ENCODE assay signal across 8 cellular contexts in the genomic region with DNA sequence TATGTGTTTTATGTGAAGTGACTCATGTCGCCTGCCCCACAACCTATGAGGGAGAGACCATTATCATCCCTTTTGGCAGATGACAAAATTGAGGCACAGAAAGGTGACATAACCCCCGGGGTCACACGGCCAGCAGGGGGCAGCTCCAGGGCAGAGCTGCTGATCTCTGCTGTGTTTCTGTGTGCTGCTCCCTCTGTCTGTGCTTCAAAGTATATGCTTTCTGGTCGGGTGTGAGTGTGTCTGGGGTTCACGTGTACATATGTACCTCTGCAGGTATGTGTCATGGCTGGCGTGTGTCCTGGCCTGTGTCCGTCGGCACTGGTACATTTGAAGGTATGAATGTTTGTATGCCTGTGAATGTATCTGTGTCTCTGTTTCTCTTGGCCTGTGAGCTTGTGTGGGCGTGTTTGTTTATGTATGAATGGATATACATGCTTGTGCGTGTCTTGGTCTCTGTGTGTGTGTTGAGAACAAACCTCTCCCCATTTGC. TPM values are rescaled to one million over a fixed set of nuclear protein-coding genes. Genes with fewer than 3 reads are reported as not detected.
DNase-seq lines count a peak whose midpoint lies in the region; ATAC-seq and TF ChIP-seq lines count a peak whose summit lies in the region.

No MANE protein-coding gene starts in this region.

- no peaks in the 10 kb centered on the region for H3K27me3 ChIP-seq in SK-N-SH (ENCODE audit: insufficient read depth)
- no peaks in the 10 kb centered on the region for H3K27me3 ChIP-seq in hepatocyte

- H3K9me3 ChIP-seq in SK-N-SH (no peaks in the 10 kb centered on the region), hepatocyte (ENCODE audit: low read depth) (no peaks in the 10 kb centered on the region)

- CTCF ChIA-PET in SK-N-SH (lab: Yijun Ruan, JAX), result interaction anchor here (1.0 to 2.1 kb wide), 4 partner anchors 13 to 21 kb away, joined by 4 to 8 read pairs (median 6); no protein-coding TSS in a partner anchor

- TF ChIP-seq EP300 in SK-N-SH (IDR thresholded peaks at IDR 0.05; ENCODE audit: borderline replicate concordance in 1 of 2, low read depth in 1 of 2, low read length in 1 of 2), result no peak

- no peaks in the 10 kb centered on the region for H3F3A ChIP-seq in SK-N-SH (replicated peaks; ENCODE audit: insufficient read depth)

- H3K4me1 ChIP-seq in SK-N-SH (ENCODE audit: control insufficient read depth in 1 of 2, insufficient read depth in 2 of 2, low read depth in 1 of 2, low read length in 1 of 2), result peaks cover 0 to 21% of the 10 kb centered on the region in 2 experiments; a peak in 1 of 4 replicates
- H3K4me1 ChIP-seq in hepatocyte (ENCODE audit: insufficient read depth), result peaks cover 14% of the 10 kb centered on the region

- H3K27ac ChIP-seq in SK-N-SH (ENCODE audit: low read depth in 2 of 2, low read length in 1 of 2), result no peak overlapping the region
- no peak overlapping the region for H3K27ac ChIP-seq in hepatocyte

- TF ChIP-seq CTCF in SK-N-SH (IDR thresholded peaks at IDR 0.05) (peak; percentile 68), hepatocyte (IDR thresholded peaks at IDR 0.05; ENCODE audit: poor library complexity) (peak; percentile 48)

- no peak overlapping the region for H3K9ac ChIP-seq in SK-N-SH

- 59% methylated on average over 10 of the region's 10 CpGs for WGBS in SK-N-SH (ENCODE audit: low lambda C conversion rate)
- WGBS in hepatocyte (ENCODE audit: low lambda C conversion rate, missing lambda C conversion rate), result 64% methylated on average over 10 of the region's 10 CpGs

- H4K20me1 ChIP-seq in SK-N-SH (ENCODE audit: insufficient read depth), result no peaks in the 10 kb centered on the region
- no peaks in the 10 kb centered on the region for H4K20me1 ChIP-seq in hepatocyte (ENCODE audit: insufficient read depth, poor library complexity, severe bottlenecking)

- POLR2A ChIA-PET in SK-N-SH (lab: Yijun Ruan, JAX), result no interaction called here

- peak; percentile 50 for DNase-seq in DMS 273 treated with DMSO at 0.1 percent for 48 hours (lab: John Stamatoyannopoulos, UW)
- peak; percentile 76 for DNase-seq in SK-N-SH
- DNase-seq in activated naive CD4-positive, alpha-beta T cell treated with anti-CD3 and anti-CD28 coated beads, Interleukin-2, amount 50 U/mL, for 16 hours, result peak; percentile 82
- peak; percentile 62 for DNase-seq in hepatocyte (ENCODE audit: low spot score)
- DNase-seq in stimulated activated CD4-positive, alpha-beta T cell treated with anti-CD3 and anti-CD28 coated beads, Interleukin-4, amount 100 ng/mL, for 48 hours (ENCODE audit: low read depth in 2 of 2), result peak; percentile 72 to 76
- DNase-seq in NCI-H2081 treated with DMSO at 0.1 percent for 48 hours (lab: John Stamatoyannopoulos, UW), result no peak
- no peak for DNase-seq in NCI-H187 (lab: John Stamatoyannopoulos, UW)

- no peak overlapping the region for H3K4me3 ChIP-seq in SK-N-SH (ENCODE audit: low read depth in 2 of 2, low read length in 1 of 2)
- H3K4me3 ChIP-seq in hepatocyte, result no peak overlapping the region

- H3K4me2 ChIP-seq in SK-N-SH, result no peak overlapping the region
- H3K4me2 ChIP-seq in hepatocyte, result no peak overlapping the region

- H3K36me3 ChIP-seq in SK-N-SH (replicated peaks in 1 of 2; ENCODE audit: control insufficient read depth in 1 of 2, insufficient read depth in 2 of 2, low read length in 1 of 2) (no peaks in the 10 kb centered on the region), hepatocyte (replicated peaks; ENCODE audit: insufficient read depth, low read depth) (no peaks in the 10 kb centered on the region)

- H3K79me2 ChIP-seq in SK-N-SH (ENCODE audit: insufficient read depth) (no peaks in the 10 kb centered on the region), hepatocyte (peaks cover 2% of the 10 kb centered on the region)

- ATAC-seq in HG03439 (IDR thresholded peaks at IDR 0.05; ENCODE audit: unreplicated experiment), result peak; percentile 35

- TF ChIP-seq RAD21 in SK-N-SH (IDR thresholded peaks at IDR 0.05; ENCODE audit: low read length), result peak; percentile 30; the same call in 1 of the 2 replicates

- no peak overlapping the region for H2AFZ ChIP-seq in SK-N-SH (ENCODE audit: low read depth)
- no peak overlapping the region for H2AFZ ChIP-seq in hepatocyte

- H3K9me2 ChIP-seq in SK-N-SH (no peaks in the 10 kb centered on the region), hepatocyte (replicated peaks; ENCODE audit: insufficient read depth) (no peaks in the 10 kb centered on the region)

TF ChIP-seq in SK-N-SH, 30 proteins besides CTCF, POLR2A, EP300 and RAD21:
- TF ChIP-seq RXRA (IDR thresholded peaks at IDR 0.05; ENCODE audit: borderline replicate concordance, low read depth), result no peak
- TF ChIP-seq SMC3 (IDR thresholded peaks at IDR 0.05; ENCODE audit: low read depth, low read length), result peak; percentile 25; the same call in 1 of the 2 replicates

RNA-seq across cellular contexts. Expression of a gene that starts 7.1 kb away (rescaled TPM):
- polyA plus RNA-seq in SK-N-SH (2012; rRNA removed) (3.2 and 4.4 TPM in 2 replicates), hepatocyte (5.4 and 7.1 TPM in 2 replicates)
- 1.4 and 3.0 TPM in 2 replicates for polyA plus RNA-seq in SK-N-SH (2012; cell fraction: cytosol; rRNA removed)
- polyA plus RNA-seq in SK-N-SH (2012; cell fraction: nucleus; rRNA removed), result 5.1 and 5.2 TPM in 2 replicates
- total RNA-seq in hepatocyte, result 6.4 and 11.2 TPM in 2 replicates

RNA-seq across cellular contexts. Expression of a gene that starts 22.6 kb away (rescaled TPM):
- polyA plus RNA-seq in SK-N-SH (2012; rRNA removed) (not detected in 2 replicates), hepatocyte (15.3 and 16.7 TPM in 2 replicates)
- polyA plus RNA-seq in SK-N-SH (2012; cell fraction: cytosol; rRNA removed), result not detected in 2 replicates
- polyA plus RNA-seq in SK-N-SH (2012; cell fraction: nucleus; rRNA removed), result not detected in 2 replicates
- total RNA-seq in hepatocyte, result 4.4 and 6.7 TPM in 2 replicates

RNA-seq across cellular contexts. Expression of a gene that starts 30.0 kb away (rescaled TPM):
- polyA plus RNA-seq in SK-N-SH (2012; rRNA removed) (2.3 and 4.5 TPM in 2 replicates), hepatocyte (8.3 and 8.8 TPM in 2 replicates)
- 1.4 and 2.9 TPM in 2 replicates for polyA plus RNA-seq in SK-N-SH (2012; cell fraction: cytosol; rRNA removed)
- polyA plus RNA-seq in SK-N-SH (2012; cell fraction: nucleus; rRNA removed), result 0.80 and 4.0 TPM in 2 replicates
- total RNA-seq in hepatocyte, result 0.93 TPM in 1 of 2 replicates, not detected in the other

Comparison
In these comparisons a context has a peak if more than half of its experiments do, and no peak if none do; other contexts are left out.
1. DNase-seq: peak in DMS 273 treated with DMSO at 0.1 percent for 48 hours (single experiment), SK-N-SH (single experiment), activated naive CD4-positive, alpha-beta T cell treated with anti-CD3 and anti-CD28 coated beads, Interleukin-2, amount 50 U/mL, for 16 hours (single experiment), hepatocyte (single experiment) and stimulated activated CD4-positive, alpha-beta T cell treated with anti-CD3 and anti-CD28 coated beads, Interleukin-4, amount 100 ng/mL, for 48 hours (2 of 2); none in NCI-H2081 treated with DMSO at 0.1 percent for 48 hours (single experiment) and NCI-H187 (0 of 2).
2. RNA of a gene that starts 22.6 kb away (polyA plus RNA-seq): 15.3 to 16.7 TPM in hepatocyte; not detected in SK-N-SH; every median in the first group is over 10 times any median in the second.